8 cellular contexts compared by ENCODE assay signal in the genomic region with DNA sequence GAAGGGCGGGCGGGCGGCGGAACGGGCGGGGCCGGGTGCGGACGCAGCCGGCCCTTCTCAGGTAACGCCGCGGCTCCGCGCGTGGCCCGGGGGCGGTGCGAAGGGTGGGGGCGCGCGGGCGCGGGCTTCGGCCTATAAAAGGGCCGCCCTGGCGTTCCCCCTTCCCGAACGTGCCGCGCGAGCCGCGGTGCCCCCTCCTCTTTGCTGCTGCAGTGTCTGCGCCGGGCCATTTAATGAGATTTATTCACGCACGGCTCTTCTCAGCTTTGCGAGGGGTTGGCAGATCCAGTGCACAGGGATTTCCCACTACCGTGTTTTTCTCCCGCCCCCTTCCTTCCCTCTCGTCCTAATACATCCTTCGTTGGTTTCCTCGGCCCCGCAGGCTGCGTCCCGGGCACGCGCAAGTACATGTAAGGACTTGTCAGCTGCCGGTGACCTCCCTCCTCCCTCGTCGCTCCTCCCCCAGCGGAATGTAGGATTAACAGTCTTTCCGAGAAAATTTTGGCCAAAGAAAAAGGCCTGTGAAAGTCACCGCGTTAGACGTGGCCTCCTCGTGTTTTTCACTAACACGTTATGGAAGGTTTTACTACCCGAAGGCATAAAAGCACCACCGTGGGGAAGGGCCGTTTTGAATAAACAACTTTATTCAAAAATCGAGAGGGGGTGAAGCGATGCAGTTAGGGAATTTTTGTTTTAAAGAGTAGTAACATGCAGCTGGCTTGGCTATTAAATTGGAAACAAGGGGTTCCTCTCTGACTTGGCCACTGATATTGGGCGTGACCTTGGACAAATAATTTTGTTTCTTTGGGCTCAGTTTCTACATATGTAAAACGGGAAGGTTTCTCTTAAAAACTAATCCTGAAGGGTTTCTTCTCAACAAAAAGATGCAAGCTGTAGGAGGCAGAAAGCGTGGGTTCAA. TPM values are rescaled to one million over a fixed set of nuclear protein-coding genes. Genes with fewer than 3 reads are reported as not detected.
DNase-seq lines count a peak whose midpoint lies in the region; FAIRE-seq and TF ChIP-seq lines count a peak whose summit lies in the region.

No MANE protein-coding gene starts in this region.

- peak; percentile 71 for FAIRE-seq in H54 (lab: Jason Lieb, UNC)

- DNase-seq in GDM1 (lab: John Stamatoyannopoulos, UW) (peak; percentile 96), H54 (ENCODE audit: insufficient read length, low spot score) (peak; percentile 57), LoVo (ENCODE audit: low spot score) (peak; percentile 90), SHP77 (lab: John Stamatoyannopoulos, UW) (peak; percentile 83 to 91), germinal center (ENCODE audit: low spot score) (peak; percentile 86), nucleus accumbens (lab: John Stamatoyannopoulos, UW) (peak in 55 of 56 donors; percentile 29 to 91 (median 79))
- peak; percentile 89 for DNase-seq in activated naive CD4-positive, alpha-beta T cell treated with anti-CD3 and anti-CD28 coated beads, Interleukin-2, amount 50 U/mL, for 16 hours

- peak overlapping the region; percentile 95 for H3K27ac ChIP-seq in temporal lobe (ENCODE audit: low read depth, low read length)

- peak; percentile 38 for TF ChIP-seq POLR2A in H54 (IDR thresholded peaks at IDR 0.05; ENCODE audit: low read depth, low read length)

RNA-seq across cellular contexts. Expression of gene REV3L, which starts 1.0 kb away (rescaled TPM):
- 93.9 TPM for total RNA-seq in temporal lobe

Comparison
In these comparisons a context has a peak if more than half of its experiments do, and no peak if none do; other contexts are left out.
1. Peak in every context shown above with its lines: DNase-seq and H3K27ac ChIP-seq.